Comparison of ENCODE assay signal across 24 cellular contexts in genomic region chr14:64059454-64060198, GRCh38.
DNase-seq lines count a peak whose midpoint lies in the region; ATAC-seq and TF ChIP-seq lines count a peak whose summit lies in the region.
"Had no signal": no experiment of that assay in that cellular context is flagged by ENCODE, and none has a peak within 500 bp of the region (broad histone marks: within the 10 kb centered on the region; RNA-seq: fewer than 3 reads in every experiment).

No MANE protein-coding gene starts in this region.

- TF ChIP-seq POLR2A in right lobe of liver (IDR thresholded peaks at IDR 0.05): no peak

- H3K4me3 ChIP-seq in SJCRH30: no peak overlapping the region
- H3K4me3 ChIP-seq in endodermal cell (ENCODE audit: low read length): no peak overlapping the region
- H3K4me3 ChIP-seq in right lobe of liver: no peak overlapping the region
- H3K4me3 ChIP-seq in aorta (ENCODE audit: low read length in 2 of 2): no peak overlapping the region
- H3K4me3 ChIP-seq: colonic mucosa, Peyer's patch, SJSA1, smooth muscle cell had no signal

- intact Hi-C loops in right lobe of liver (cut with DNase I): no loop called here
- intact Hi-C loops in aorta (cut with DNase I): no loop called here

- TF ChIP-seq CTCF in endodermal cell (conservative IDR thresholded peaks at IDR 0.05) (no peak), right lobe of liver (IDR thresholded peaks at IDR 0.05) (no peak)

- H3K36me3 ChIP-seq in SJCRH30: peaks cover 5% of the 10 kb centered on the region
- peaks cover 10% of the 10 kb centered on the region for H3K36me3 ChIP-seq in endodermal cell (ENCODE audit: control insufficient read depth, insufficient read depth, low read length)
- peaks cover 0 to 7% (median 0%) of the 10 kb centered on the region in 4 donors for H3K36me3 ChIP-seq in right lobe of liver
- H3K36me3 ChIP-seq in aorta (ENCODE audit: control insufficient read depth in 1 of 2, insufficient read depth in 2 of 2, low read length in 1 of 2): no peaks in the 10 kb centered on the region
- H3K36me3 ChIP-seq: colonic mucosa had no signal

- ATAC-seq in right lobe of liver (peak; percentile 26 to 62 (median 40)), aorta (ENCODE audit: low FRiP score) (peak; percentile 29), HG02571 (IDR thresholded peaks at IDR 0.05; ENCODE audit: unreplicated experiment) (no peak)
- no peak for ATAC-seq in stimulated activated naive B cell treated with anti-CD40 and anti-IgM and Interleukin-4, amounts not matched to agents 10 μg/mL and 1 μg/mL and 100 μg/mL, for 72 hours (replicated peaks)
- ATAC-seq: T-cell had no signal

- peaks cover 11% of the 10 kb centered on the region for H3K36me3 Mint-ChIP-seq in endodermal cell (ENCODE audit: low read depth)
- peaks cover 4 to 5% of the 10 kb centered on the region in 2 donors for H3K36me3 Mint-ChIP-seq in stimulated activated naive B cell treated with anti-CD40 and anti-IgM and Interleukin-4, amounts not matched to agents 10 μg/mL and 1 μg/mL and 100 μg/mL, for 72 hours

- H3K27me3 ChIP-seq in SJCRH30: no peaks in the 10 kb centered on the region
- no peaks in the 10 kb centered on the region for H3K27me3 ChIP-seq in endodermal cell (ENCODE audit: control insufficient read depth, insufficient read depth, low read length, poor library complexity, severe bottlenecking)
- H3K27me3 ChIP-seq in right lobe of liver: no peaks in the 10 kb centered on the region
- H3K27me3 ChIP-seq in aorta (ENCODE audit: control insufficient read depth in 1 of 2, insufficient read depth in 2 of 2, low read length in 1 of 2): no peaks in the 10 kb centered on the region
- H3K27me3 ChIP-seq: colonic mucosa, Peyer's patch, SJSA1 had no signal

- peaks cover 9% of the 10 kb centered on the region for H3K4me1 Mint-ChIP-seq in endodermal cell
- no peaks in the 10 kb centered on the region for H3K4me1 Mint-ChIP-seq in stimulated activated naive B cell treated with anti-CD40 and anti-IgM and Interleukin-4, amounts not matched to agents 10 μg/mL and 1 μg/mL and 100 μg/mL, for 72 hours

- H3K9ac ChIP-seq in endodermal cell (ENCODE audit: extremely low read depth, low read length, poor library complexity, severe bottlenecking): no peak overlapping the region

- H3K4me3 Mint-ChIP-seq in endodermal cell: no peak overlapping the region
- H3K4me3 Mint-ChIP-seq in stimulated activated naive B cell treated with anti-CD40 and anti-IgM and Interleukin-4, amounts not matched to agents 10 μg/mL and 1 μg/mL and 100 μg/mL, for 72 hours: no peak overlapping the region
- H3K4me3 Mint-ChIP-seq: activated T-cell treated with anti-CD3 and anti-CD28 coated beads, Interleukin-2, amount 50 U/mL, for 24 hours; T-cell had no signal

- H3K9me3 ChIP-seq in SJCRH30 (replicated peaks) (no peaks in the 10 kb centered on the region), endodermal cell (ENCODE audit: control insufficient read depth, low read length) (no peaks in the 10 kb centered on the region), right lobe of liver (no peaks in the 10 kb centered on the region), aorta (ENCODE audit: control insufficient read depth, low read length) (no peaks in the 10 kb centered on the region)
- H3K9me3 ChIP-seq: colonic mucosa, Peyer's patch, SJSA1 had no signal

- no peaks in the 10 kb centered on the region for H3K27me3 Mint-ChIP-seq in endodermal cell (ENCODE audit: insufficient read depth)
- no peaks in the 10 kb centered on the region for H3K27me3 Mint-ChIP-seq in stimulated activated naive B cell treated with anti-CD40 and anti-IgM and Interleukin-4, amounts not matched to agents 10 μg/mL and 1 μg/mL and 100 μg/mL, for 72 hours
- H3K27me3 Mint-ChIP-seq: activated T-cell treated with anti-CD3 and anti-CD28 coated beads, Interleukin-2, amount 50 U/mL, for 24 hours; CD4-positive, CD25-positive, alpha-beta regulatory T cell; T-cell had no signal

- H3K9me3 Mint-ChIP-seq in endodermal cell: no peaks in the 10 kb centered on the region
- H3K9me3 Mint-ChIP-seq in stimulated activated naive B cell treated with anti-CD40 and anti-IgM and Interleukin-4, amounts not matched to agents 10 μg/mL and 1 μg/mL and 100 μg/mL, for 72 hours: no peaks in the 10 kb centered on the region
- H3K9me3 Mint-ChIP-seq: activated T-cell treated with anti-CD3 and anti-CD28 coated beads, Interleukin-2, amount 50 U/mL, for 24 hours; T-cell had no signal

- H3K27ac Mint-ChIP-seq in endodermal cell: peak overlapping the region; percentile 45
- H3K27ac Mint-ChIP-seq in stimulated activated naive B cell treated with anti-CD40 and anti-IgM and Interleukin-4, amounts not matched to agents 10 μg/mL and 1 μg/mL and 100 μg/mL, for 72 hours: no peak overlapping the region
- H3K27ac Mint-ChIP-seq: activated T-cell treated with anti-CD3 and anti-CD28 coated beads, Interleukin-2, amount 50 U/mL, for 24 hours; T-cell had no signal

- DNase-seq in SJCRH30: peak in 1 of 2 experiments; percentile 15
- no peak for DNase-seq in endodermal cell
- no peak for DNase-seq in right lobe of liver
- DNase-seq in aorta: no peak
- no peak for DNase-seq in NK-92 treated with Interleukin-12 subunit alpha and Interleukin-12 subunit beta, amount 100 ng/mL, for 24 hours (lab: John Stamatoyannopoulos, UW)
- no peak for DNase-seq in stimulated activated naive B cell treated with anti-CD40 and anti-IgM and Interleukin-4, amounts not matched to agents 10 μg/mL and 1 μg/mL and 100 μg/mL, for 72 hours
- DNase-seq: activated CD8-positive, alpha-beta memory T cell treated with anti-CD3 and anti-CD28 coated beads for 24 hours; activated naive CD4-positive, alpha-beta T cell treated with Interleukin-2 at 50 U/mL for 16 hours; activated T-cell treated with anti-CD3 and anti-CD28 coated beads, Interleukin-2, amount 50 U/mL, for 24 hours; CD4-positive, CD25-positive, alpha-beta regulatory T cell; DMS153; GDM1; head of caudate nucleus; Kasumi-1; mesendoderm; NCI-H1694 treated with DMSO at 0.1 percent for 48 hours; NCI-H2171 treated with DMSO at 0.1 percent for 48 hours; NCI-H524 treated with DMSO at 0.1 percent for 48 hours; Peyer's patch; T-cell had no signal

- WGBS in endodermal cell (ENCODE audit: insufficient coverage in 1 of 2, insufficient read length in 1 of 2), 2 experiments: 87 to 98% methylated on average over 6 of the region's 6 CpGs
- no CpG with 5 or more reads among the region's 6 CpGs for WGBS in right lobe of liver (ENCODE audit: insufficient coverage, low coverage, low lambda C conversion rate, missing lambda C conversion rate)
- 93 to 95% methylated on average over 6 of the region's 6 CpGs for WGBS in aorta, 2 donors

- peak overlapping the region; percentile 30; the same call in 1 of the 2 replicates for H3K27ac ChIP-seq in SJCRH30
- H3K27ac ChIP-seq in endodermal cell (ENCODE audit: low read depth, low read length): no peak overlapping the region
- no peak overlapping the region for H3K27ac ChIP-seq in right lobe of liver
- no peak overlapping the region for H3K27ac ChIP-seq in aorta (ENCODE audit: low read depth in 1 of 2, low read length in 2 of 2)
- H3K27ac ChIP-seq: colonic mucosa, Peyer's patch, SJSA1 had no signal

- H3K4me1 ChIP-seq in SJCRH30 (peaks cover 13% of the 10 kb centered on the region; the same call in 1 of the 2 replicates), endodermal cell (ENCODE audit: control insufficient read depth, insufficient read depth, low read length) (peaks cover 2% of the 10 kb centered on the region), right lobe of liver (no peaks in the 10 kb centered on the region), aorta (ENCODE audit: control insufficient read depth in 1 of 2, insufficient read depth in 2 of 2, low read length in 2 of 2) (no peaks in the 10 kb centered on the region)
- H3K4me1 ChIP-seq: colonic mucosa, Peyer's patch had no signal

Comparison
In these comparisons a context has a peak if more than half of its experiments do, and no peak if none do; other contexts are left out.
1. ATAC-seq: peak in right lobe of liver (4 of 4) and aorta (single experiment); none in stimulated activated naive B cell treated with anti-CD40 and anti-IgM and Interleukin-4, amounts not matched to agents 10 μg/mL and 1 μg/mL and 100 μg/mL, for 72 hours (0 of 2) and HG02571 (single experiment).